8 cellular contexts compared by ENCODE assay signal in the genomic region with DNA sequence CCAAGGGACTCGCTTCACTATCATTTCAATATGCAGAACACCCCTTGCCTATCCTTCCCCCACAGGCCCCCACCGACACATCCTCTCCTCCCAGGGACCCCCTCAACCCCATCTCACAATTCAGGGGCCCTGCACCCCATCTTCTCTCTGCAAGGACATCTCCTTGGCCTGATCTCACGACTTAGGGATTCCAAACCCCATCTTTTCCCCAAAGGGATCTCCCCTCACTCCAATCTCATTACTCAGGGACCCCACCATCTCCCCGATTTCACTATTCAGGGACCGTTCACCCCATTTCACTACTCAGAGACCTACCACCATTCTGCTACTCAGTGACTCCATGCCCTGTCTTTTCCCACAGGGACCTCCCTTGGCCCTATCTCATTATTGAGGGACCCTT. TPM values are rescaled to one million over a fixed set of nuclear protein-coding genes. Genes with fewer than 3 reads are reported as not detected.
DNase-seq lines count a peak whose midpoint lies in the region; ATAC-seq and TF ChIP-seq lines count a peak whose summit lies in the region.

No MANE protein-coding gene starts in this region.

- H3K4me3 ChIP-seq in HFF-Myc (replicated peaks; ENCODE audit: low read depth, low read length), result peak overlapping the region; percentile 88
- H3K4me3 ChIP-seq in hepatocyte, result peak overlapping the region; percentile 99
- peak overlapping the region; percentile 95 for H3K4me3 ChIP-seq in smooth muscle cell
- no peak overlapping the region for H3K4me3 ChIP-seq in mucosa of descending colon

- H3K9me3 Mint-ChIP-seq in activated CD8-positive, alpha-beta T cell treated with anti-CD3 and anti-CD28 coated beads for 36 hours, result no peaks in the 10 kb centered on the region

- no peak overlapping the region for H3K27ac ChIP-seq in hepatocyte
- no peak overlapping the region for H3K27ac ChIP-seq in smooth muscle cell (ENCODE audit: low read depth)

- H3K4me2 ChIP-seq in hepatocyte (peak overlapping the region; percentile 94), smooth muscle cell (peak overlapping the region; percentile 100)

- H3K27me3 ChIP-seq in hepatocyte, result no peaks in the 10 kb centered on the region
- H3K27me3 ChIP-seq in smooth muscle cell (ENCODE audit: low read depth), result no peaks in the 10 kb centered on the region

- intact Hi-C loops in activated CD8-positive, alpha-beta T cell treated with anti-CD3 and anti-CD28 coated beads for 36 hours (cut with micrococcal nuclease), result no loop called here
- intact Hi-C loops in mucosa of descending colon (cut with DNase I, micrococcal nuclease), result no loop called here

- H4K20me1 ChIP-seq in hepatocyte (ENCODE audit: insufficient read depth, poor library complexity, severe bottlenecking) (peaks cover 33% of the 10 kb centered on the region), smooth muscle cell (ENCODE audit: low read depth) (peaks cover 51% of the 10 kb centered on the region)

- H3K9ac ChIP-seq in smooth muscle cell (ENCODE audit: low read depth), result peak overlapping the region; percentile 96

- H3K4me1 Mint-ChIP-seq in activated CD8-positive, alpha-beta T cell treated with anti-CD3 and anti-CD28 coated beads for 36 hours (ENCODE audit: low read depth), result peaks cover 17% of the 10 kb centered on the region

- 81% methylated on average over 5 of the region's 5 CpGs for WGBS in hepatocyte (ENCODE audit: low lambda C conversion rate, missing lambda C conversion rate)
- 82% methylated on average over 3 of the region's 5 CpGs for WGBS in smooth muscle cell (ENCODE audit: low lambda C conversion rate)

- H3K27me3 Mint-ChIP-seq in activated CD8-positive, alpha-beta T cell treated with anti-CD3 and anti-CD28 coated beads for 36 hours, result no peaks in the 10 kb centered on the region

- no peak for ATAC-seq in activated CD8-positive, alpha-beta T cell treated with anti-CD3 and anti-CD28 coated beads for 36 hours
- ATAC-seq in mucosa of descending colon (no peak), GM21529 (IDR thresholded peaks at IDR 0.05; ENCODE audit: unreplicated experiment) (no peak)

- H2AFZ ChIP-seq in hepatocyte (no peak overlapping the region), smooth muscle cell (ENCODE audit: low read depth) (no peak overlapping the region)

- peaks cover 4% of the 10 kb centered on the region for H3K36me3 Mint-ChIP-seq in activated CD8-positive, alpha-beta T cell treated with anti-CD3 and anti-CD28 coated beads for 36 hours (ENCODE audit: low read depth)

- peak overlapping the region; percentile 87 for H3K4me3 Mint-ChIP-seq in activated CD8-positive, alpha-beta T cell treated with anti-CD3 and anti-CD28 coated beads for 36 hours

- no peaks in the 10 kb centered on the region for H3K36me3 ChIP-seq in hepatocyte (replicated peaks; ENCODE audit: insufficient read depth, low read depth)
- H3K36me3 ChIP-seq in smooth muscle cell (ENCODE audit: low read depth), result no peaks in the 10 kb centered on the region
- H3K36me3 ChIP-seq in mucosa of descending colon (ENCODE audit: low read depth), result no peaks in the 10 kb centered on the region

- TF ChIP-seq CTCF in HFF-Myc (IDR thresholded peaks at IDR 0.05; ENCODE audit: low read depth, low read length, missing control alignments), result no peak
- no peak for TF ChIP-seq CTCF in activated CD8-positive, alpha-beta T cell treated with anti-CD3 and anti-CD28 coated beads for 36 hours (IDR thresholded peaks at IDR 0.05)
- TF ChIP-seq CTCF in hepatocyte (IDR thresholded peaks at IDR 0.05; ENCODE audit: poor library complexity), result no peak
- no peak for TF ChIP-seq CTCF in smooth muscle cell (IDR thresholded peaks at IDR 0.05; ENCODE audit: borderline replicate concordance, insufficient read depth, poor library complexity, severe bottlenecking)
- TF ChIP-seq CTCF in mucosa of descending colon (IDR thresholded peaks at IDR 0.05), result no peak

- POLR2A ChIA-PET in activated CD8-positive, alpha-beta T cell treated with anti-CD3 and anti-CD28 coated beads for 36 hours (lab: Charles Lee), result no interaction called here

- H3K79me2 ChIP-seq in hepatocyte, result peaks cover 55% of the 10 kb centered on the region
- H3K79me2 ChIP-seq in smooth muscle cell (ENCODE audit: low read depth), result peaks cover 33% of the 10 kb centered on the region

- H3K27ac Mint-ChIP-seq in activated CD8-positive, alpha-beta T cell treated with anti-CD3 and anti-CD28 coated beads for 36 hours, result peak overlapping the region; percentile 90

- H3K9me2 ChIP-seq in hepatocyte (replicated peaks; ENCODE audit: insufficient read depth), result no peaks in the 10 kb centered on the region

- DNase-seq in HFF-Myc (ENCODE audit: extremely low read depth, low read depth) (no peak), hepatocyte (ENCODE audit: low spot score) (no peak), smooth muscle cell (lab: John Stamatoyannopoulos, UW; ENCODE audit: unreplicated experiment) (no peak), amniotic stem cell (lab: John Stamatoyannopoulos, UW) (no peak), mucosa of descending colon (no peak), NCI-H526 (lab: John Stamatoyannopoulos, UW) (no peak)
- DNase-seq in activated CD8-positive, alpha-beta T cell treated with anti-CD3 and anti-CD28 coated beads for 36 hours, result no peak

- H3K4me1 ChIP-seq in hepatocyte (ENCODE audit: insufficient read depth) (peaks cover 4% of the 10 kb centered on the region), smooth muscle cell (ENCODE audit: low read depth) (peaks cover 6% of the 10 kb centered on the region), mucosa of descending colon (ENCODE audit: low read depth) (peaks cover 15% of the 10 kb centered on the region)

- H3K9me3 ChIP-seq in hepatocyte (ENCODE audit: low read depth) (no peaks in the 10 kb centered on the region), smooth muscle cell (replicated peaks; ENCODE audit: low read depth) (no peaks in the 10 kb centered on the region), mucosa of descending colon (no peaks in the 10 kb centered on the region)

- no peaks in the 10 kb centered on the region for H3F3A ChIP-seq in smooth muscle cell (ENCODE audit: low read depth)

- CTCF ChIA-PET in activated CD8-positive, alpha-beta T cell treated with anti-CD3 and anti-CD28 coated beads for 36 hours (lab: Charles Lee), result no interaction called here

RNA-seq across cellular contexts. Expression of gene MAP2K2, which starts 1.4 kb away (rescaled TPM):
- total RNA-seq in activated CD8-positive, alpha-beta T cell treated with anti-CD3 and anti-CD28 coated beads for 36 hours, result 100 to 1,000 TPM; 141 to 145 TPM
- 133 and 135 TPM in 2 replicates for total RNA-seq in hepatocyte
- 188 and 196 TPM in 2 replicates for polyA plus RNA-seq in hepatocyte
- 79.1 and 90.1 TPM in 2 replicates for total RNA-seq in smooth muscle cell
- polyA plus RNA-seq in smooth muscle cell, result 186 and 193 TPM in 2 replicates
- total RNA-seq in mucosa of descending colon, result 100 to 1,000 TPM; 173 to 221 (median 192) TPM

RNA-seq across cellular contexts. Expression of gene CREB3L3, which starts 31.0 kb away (rescaled TPM):
- total RNA-seq in activated CD8-positive, alpha-beta T cell treated with anti-CD3 and anti-CD28 coated beads for 36 hours, result not detected
- total RNA-seq in hepatocyte (21.7 and 31.9 TPM in 2 replicates), smooth muscle cell (not detected in 2 replicates), mucosa of descending colon (1 to 10 TPM; 2.4 to 5.1 (median 3.4) TPM)
- polyA plus RNA-seq in hepatocyte (31.2 and 48.5 TPM in 2 replicates), smooth muscle cell (not detected in 2 replicates)

RNA-seq across cellular contexts. Expression of gene ZBTB7A, which starts 55.8 kb away (rescaled TPM):
- 10 to 100 TPM; 46.6 TPM for total RNA-seq in activated CD8-positive, alpha-beta T cell treated with anti-CD3 and anti-CD28 coated beads for 36 hours
- total RNA-seq in hepatocyte (19.2 and 23.3 TPM in 2 replicates), smooth muscle cell (13.3 and 16.1 TPM in 2 replicates), mucosa of descending colon (100 to 1,000 TPM; 104 to 115 (median 112) TPM)
- polyA plus RNA-seq in hepatocyte (46.1 and 46.2 TPM in 2 replicates), smooth muscle cell (36.0 and 53.4 TPM in 2 replicates)

RNA-seq across cellular contexts. Expression of gene SIRT6, which starts 59.9 kb away (rescaled TPM):
- total RNA-seq in activated CD8-positive, alpha-beta T cell treated with anti-CD3 and anti-CD28 coated beads for 36 hours, result 10 to 100 TPM; 26.9 to 28.3 TPM
- total RNA-seq in hepatocyte (15.6 and 15.7 TPM in 2 replicates), smooth muscle cell (14.2 and 14.5 TPM in 2 replicates), mucosa of descending colon (100 to 1,000 TPM in 2 of 3 donors, 10 to 100 TPM in 1; 60.9 to 138 (median 118) TPM)
- polyA plus RNA-seq in hepatocyte (9.9 and 16.8 TPM in 2 replicates), smooth muscle cell (9.2 and 9.4 TPM in 2 replicates)
